7 cellular contexts compared by ENCODE assay signal in the genomic region with DNA sequence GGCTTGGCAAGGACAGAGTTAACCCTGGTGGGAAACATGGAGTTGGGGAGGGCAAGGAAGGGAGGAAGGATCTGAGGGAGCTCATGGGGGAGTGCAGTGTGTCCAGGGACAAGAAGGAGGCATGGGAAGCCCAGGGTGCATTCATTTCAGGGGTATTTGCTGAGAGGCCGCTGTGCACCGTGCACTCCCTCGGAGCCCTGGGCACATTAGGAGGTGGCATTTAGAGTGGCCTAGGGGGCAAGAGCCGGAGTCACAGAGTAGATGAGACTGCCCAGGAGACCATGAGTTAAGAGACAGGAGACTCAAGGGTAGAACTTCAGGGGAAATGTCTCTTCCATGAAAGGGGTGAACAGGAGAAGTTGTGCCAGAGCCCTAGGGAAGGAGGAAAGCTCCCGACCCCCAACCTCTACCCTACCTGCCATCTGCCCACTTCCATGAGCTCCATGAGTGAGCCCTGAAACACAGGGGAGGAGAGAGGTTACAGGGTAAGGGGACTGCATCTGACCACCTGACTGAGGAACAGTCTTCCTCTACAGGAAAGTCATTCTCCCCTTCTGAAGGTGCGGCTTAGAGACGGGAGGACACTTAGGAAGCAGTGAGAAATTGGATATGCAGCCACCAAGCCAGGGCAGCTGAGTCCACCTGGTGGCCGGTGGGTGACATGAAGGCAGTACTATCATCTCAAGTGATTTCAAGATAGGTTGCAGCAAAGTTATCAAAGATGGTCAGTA. TPM values are rescaled to one million over a fixed set of nuclear protein-coding genes. Genes with fewer than 3 reads are reported as not detected.
DNase-seq lines count a peak whose midpoint lies in the region; ATAC-seq and TF ChIP-seq lines count a peak whose summit lies in the region.

No MANE protein-coding gene starts in this region.

- peak; percentile 47 for DNase-seq in GM10266 (ENCODE audit: extremely low spot score)
- peak; percentile 44 for DNase-seq in NAMALWA (ENCODE audit: low spot score)
- peak; percentile 72 for DNase-seq in SK-N-DZ (ENCODE audit: low spot score)
- DNase-seq in brain microvascular endothelial cell, result peak; percentile 83
- peak; percentile 36 for DNase-seq in iPS DF 4.7 (ENCODE audit: extremely low read depth, low spot score)
- DNase-seq in spleen, result peak; percentile 86

- peaks cover 0 to 7% (median 4%) of the 10 kb centered on the region in 8 donors for H3K9me3 ChIP-seq in spleen

- in situ Hi-C loops in brain microvascular endothelial cell (cut with HindIII; ENCODE audit: low pct_ligation_motif_present, low sequenced_read_pairs), result no loop called here

- peaks cover 0 to 13% (median 4%) of the 10 kb centered on the region in 6 donors for H3K4me1 ChIP-seq in spleen

- no peaks in the 10 kb centered on the region for H3K27me3 ChIP-seq in brain microvascular endothelial cell (replicated peaks)
- no peaks in the 10 kb centered on the region for H3K27me3 ChIP-seq in spleen (replicated peaks in 1 of 7)

- H3K4me3 ChIP-seq in brain microvascular endothelial cell (ENCODE audit: low read depth, low read length) (no peak overlapping the region), spleen (no peak overlapping the region)

- WGBS in spleen, 5 donors, result 46 to 63% (median 52%) methylated on average over 8 of the region's 8 CpGs

- TF ChIP-seq CTCF in GM10266 (IDR thresholded peaks at IDR 0.05; ENCODE audit: control insufficient read depth, insufficient read depth, low read depth, missing control alignments), result peak; percentile 61
- TF ChIP-seq CTCF in brain microvascular endothelial cell (IDR thresholded peaks at IDR 0.05; ENCODE audit: low read depth, low read length, missing control alignments), result peak; percentile 96
- TF ChIP-seq CTCF in spleen (IDR thresholded peaks at IDR 0.05 in 8 of 11, conservative IDR thresholded peaks at IDR 0.05 in 3 of 11), result peak; percentile 47 to 86 (median 73)

- intact Hi-C loops in spleen (cut with DNase I; ENCODE audit: low total_unique reads), result loop anchor here (10.0 kb wide), 2 partner anchors 312 to 452 kb away; no protein-coding TSS in a partner anchor

- no peaks in the 10 kb centered on the region for H3K36me3 ChIP-seq in brain microvascular endothelial cell (replicated peaks)
- H3K36me3 ChIP-seq in spleen, result no peaks in the 10 kb centered on the region

- no peak overlapping the region for H3K27ac ChIP-seq in brain microvascular endothelial cell
- H3K27ac ChIP-seq in spleen, result peak overlapping the region in 1 of 8 donors; percentile 37

- no peak for TF ChIP-seq POLR2A in spleen (IDR thresholded peaks at IDR 0.05)

- no peak for ATAC-seq in GM19397 (IDR thresholded peaks at IDR 0.05; ENCODE audit: unreplicated experiment)

RNA-seq across cellular contexts. Expression of gene COPS8, which starts 58.5 kb away (rescaled TPM):
- polyA plus RNA-seq in SK-N-DZ (2014; cell fraction: cytosol; rRNA removed), result 130 and 148 TPM in 2 replicates
- 109 and 147 TPM in 2 replicates for polyA plus RNA-seq in SK-N-DZ (2014; cell fraction: nucleus; rRNA removed)
- total RNA-seq in spleen, result 10 to 100 TPM; 26.9 to 67.9 (median 32.8) TPM
- 10 to 100 TPM; 21.3 to 30.6 (median 29.6) TPM for polyA plus RNA-seq in spleen

Comparison
In these comparisons a context has a peak if more than half of its experiments do, and no peak if none do; other contexts are left out.
1. DNase-seq: peak in every context shown above with its lines; median percentile 86 in spleen; 83 in brain microvascular endothelial cell; 72 in SK-N-DZ; 47 in GM10266; 44 in NAMALWA; 36 in iPS DF 4.7.